ENCODE assay signal across 9 cellular contexts in the genomic region with DNA sequence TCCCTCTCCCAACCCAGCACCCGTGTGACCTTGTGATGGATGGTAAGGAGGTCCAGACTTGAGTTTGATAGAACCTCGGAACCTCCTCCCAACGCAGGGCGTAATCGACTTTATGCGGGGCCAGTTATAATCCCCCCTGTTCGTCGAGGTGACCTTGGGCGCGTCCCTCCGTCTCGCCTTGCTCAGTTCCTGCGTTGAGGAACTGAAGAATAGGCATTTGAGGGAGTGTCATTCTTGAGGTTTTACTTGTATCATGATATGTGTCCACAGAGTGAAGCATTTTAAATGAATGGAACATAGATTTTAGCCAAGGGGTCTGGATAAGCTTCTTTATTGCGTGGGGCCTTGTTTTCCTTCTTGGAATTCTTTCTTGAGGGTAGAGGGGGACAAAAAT. TPM values are rescaled to one million over a fixed set of nuclear protein-coding genes. Genes with fewer than 3 reads are reported as not detected.
DNase-seq lines count a peak whose midpoint lies in the region; ATAC-seq and TF ChIP-seq lines count a peak whose summit lies in the region.
"Had no signal": no experiment of that assay in that cellular context is flagged by ENCODE, and none has a peak within 500 bp of the region (broad histone marks: within the 10 kb centered on the region; RNA-seq: fewer than 3 reads in every experiment).

No MANE protein-coding gene starts in this region.

- no peak for TF ChIP-seq CTCF in CD4-positive, alpha-beta T cell (IDR thresholded peaks at IDR 0.05)
- no peak for TF ChIP-seq CTCF in IMR-90 (conservative IDR thresholded peaks at IDR 0.05; ENCODE audit: low read depth, low read length)
- TF ChIP-seq CTCF in cardiac fibroblast (IDR thresholded peaks at IDR 0.05; ENCODE audit: low read depth, low read length) = no peak

- peak overlapping the region; percentile 85 for H2BK5ac ChIP-seq in IMR-90 (ENCODE audit: low read depth, low read length, poor library complexity, severe bottlenecking)

- no peaks in the 10 kb centered on the region for H3K9me3 Mint-ChIP-seq in CD4-positive, alpha-beta T cell
- peaks cover 0 to 1% (median 0%) of the 10 kb centered on the region in 11 donors for H3K9me3 Mint-ChIP-seq in naive thymus-derived CD4-positive, alpha-beta T cell

- dilution Hi-C loops in IMR-90 (cut with HindIII; ENCODE audit: low sequenced_read_pairs, unreplicated experiment) = no loop called here

- no peak overlapping the region; the same call in 1 of the 2 replicates for H3K18ac ChIP-seq in IMR-90 (ENCODE audit: low read depth, low read length)

- TF ChIP-seq POLR2A in IMR-90 (IDR thresholded peaks at IDR 0.05; ENCODE audit: low read depth, low read length) = no peak

- intact Hi-C loops in CD4-positive, alpha-beta T cell (cut with DNase I, micrococcal nuclease) = loop anchor here (2.0 to 5.0 kb wide), 3 partner anchors 27 to 123 kb away; partner anchors contain the start of gene RNPEP (in 1 of the 2)
- intact Hi-C loops in IMR-90 (cut with micrococcal nuclease) = loop anchor here (1.0 kb wide), 1 partner anchor 59 kb away; no protein-coding TSS in a partner anchor
- intact Hi-C loops in naive thymus-derived CD4-positive, alpha-beta T cell (cut with micrococcal nuclease) = loop anchor here (1.0 to 10.0 kb wide), 10 partner anchors 27 to 1011 kb away; partner anchors contain the start of genes IPO9 (in 2 of the 2), PPP1R12B (in 2 of the 2), RNPEP (in 2 of the 2) and CSRP1 (in 1 of the 2)

- H3K56ac ChIP-seq in IMR-90 (ENCODE audit: extremely low read depth, insufficient read depth, low read length) = peak overlapping the region; percentile 86

- peak overlapping the region; percentile 96 for H3K27ac Mint-ChIP-seq in CD4-positive, alpha-beta T cell
- H3K27ac Mint-ChIP-seq in naive thymus-derived CD4-positive, alpha-beta T cell = peak overlapping the region; percentile 89 to 99 (median 97)

- no peak overlapping the region for H2BK15ac ChIP-seq in IMR-90 (ENCODE audit: low read depth, low read length)

- peak overlapping the region; percentile 95 for H2AFZ ChIP-seq in IMR-90 (replicated peaks; ENCODE audit: low read length, poor library complexity)

- peak overlapping the region; percentile 80 for H4K5ac ChIP-seq in IMR-90 (ENCODE audit: low read depth, low read length)

- in situ Hi-C loops in IMR-90 (cut with MboI; ENCODE audit: low sequenced_read_pairs) = loop anchor here (25.0 kb wide), 1 partner anchor 418 kb away; the partner anchor contains the start of gene NAV1

- POLR2A ChIA-PET in CD4-positive, alpha-beta T cell (lab: Charles Lee) = interaction anchor here (1.0 to 1.6 kb wide), 4 partner anchors 18 to 188 kb away, joined by 4 to 14 read pairs (median 4); partner anchors contain the start of gene RNPEP
- POLR2A ChIA-PET in IMR-90 (lab: Charles Lee; ENCODE audit: unreplicated experiment) = no interaction called here
- POLR2A ChIA-PET in naive thymus-derived CD4-positive, alpha-beta T cell (lab: Charles Lee) = interaction anchor here (0.8 to 1.8 kb wide), 5 partner anchors 8 to 60 kb away, joined by 3 to 8 read pairs (median 4); partner anchors contain the start of genes LMOD1 and RNPEP

- H3K14ac ChIP-seq in IMR-90 (replicated peaks; ENCODE audit: low read depth, low read length) = peak overlapping the region; percentile 96

- peaks cover 2% of the 10 kb centered on the region; the same call in 1 of the 2 replicates for H3K4me1 ChIP-seq in IMR-90 (ENCODE audit: control insufficient read depth, insufficient read depth, low read length)
- H3K4me1 ChIP-seq in naive thymus-derived CD4-positive, alpha-beta T cell (ENCODE audit: control insufficient read depth in 2 of 2, insufficient read depth in 2 of 2, low read length in 2 of 2) = peaks cover 11 to 14% of the 10 kb centered on the region in 2 donors

- TSS peak; percentile 64 for BruUV-seq in IMR-90 (replicated peaks; lab: Mats Ljungman, UMichigan)

- WGBS in IMR-90 (ENCODE audit: extremely low coverage in 2 of 2, insufficient read length in 1 of 2), 2 experiments = no CpG with 5 or more reads among the region's 14 CpGs

- H2BK120ac ChIP-seq in IMR-90 (ENCODE audit: low read depth, low read length) = peak overlapping the region; percentile 59

- peaks cover 3% of the 10 kb centered on the region for H3K9me1 ChIP-seq in IMR-90 (ENCODE audit: insufficient read depth, low read length)

- H3K23ac ChIP-seq in IMR-90 (ENCODE audit: low read depth, low read length) = peak overlapping the region; percentile 96

- H3K4me3 ChIP-seq in IMR-90 (ENCODE audit: insufficient read depth, low read depth, low read length) (peak overlapping the region; percentile 82), cardiac fibroblast (replicated peaks in 1 of 2; ENCODE audit: low read depth in 2 of 2, low read length in 2 of 2) (peak overlapping the region; percentile 94 to 96)
- peak overlapping the region; percentile 97 for H3K4me3 ChIP-seq in naive thymus-derived CD4-positive, alpha-beta T cell (ENCODE audit: low read length)

- peak overlapping the region; percentile 71 for H3K27ac ChIP-seq in CD4-positive, alpha-beta T cell (ENCODE audit: low read depth, low read length)
- H3K27ac ChIP-seq in IMR-90 (ENCODE audit: insufficient read depth, low read length) = peak overlapping the region; percentile 93
- peak overlapping the region; percentile 83 for H3K27ac ChIP-seq in naive thymus-derived CD4-positive, alpha-beta T cell (ENCODE audit: low read depth, low read length)

- H2AK5ac ChIP-seq in IMR-90 (ENCODE audit: low read depth, low read length) = peak overlapping the region; percentile 96

- H3K27me3 ChIP-seq in CD4-positive, alpha-beta T cell (ENCODE audit: control insufficient read depth, insufficient read depth, low read length) = no peaks in the 10 kb centered on the region
- H3K27me3 ChIP-seq in IMR-90 (ENCODE audit: control insufficient read depth, insufficient read depth, low read length) = no peaks in the 10 kb centered on the region
- no peaks in the 10 kb centered on the region for H3K27me3 ChIP-seq in naive thymus-derived CD4-positive, alpha-beta T cell (ENCODE audit: control insufficient read depth in 2 of 2, insufficient read depth in 2 of 2, low read length in 2 of 2)

- peak overlapping the region; percentile 86 for H3K4me2 ChIP-seq in IMR-90 (ENCODE audit: low read depth, low read length)

- peak overlapping the region; percentile 97 for H3K9ac ChIP-seq in IMR-90 (ENCODE audit: low read depth, low read length)

- H3K36me3 Mint-ChIP-seq in CD4-positive, alpha-beta T cell (ENCODE audit: low read depth) = peaks cover 53% of the 10 kb centered on the region
- H3K36me3 Mint-ChIP-seq in naive thymus-derived CD4-positive, alpha-beta T cell = peaks cover 0 to 12% (median 4%) of the 10 kb centered on the region in 5 donors

- DNase-seq in CD4-positive, alpha-beta T cell = no peak
- DNase-seq in IMR-90 = no peak
- no peak for DNase-seq in cardiac fibroblast (ENCODE audit: low read depth in 2 of 2)
- no peak for DNase-seq in naive thymus-derived CD4-positive, alpha-beta T cell
- no peak for DNase-seq in occipital lobe (lab: John Stamatoyannopoulos, UW)
- DNase-seq in stimulated activated CD4-positive, alpha-beta T cell treated with anti-CD3 and anti-CD28 coated beads, Interleukin-1b, Interleukin-23, amount 100 ng/mL, for 48 hours = no peak
- DNase-seq in DMS79 (lab: John Stamatoyannopoulos, UW) = no peak

- peak overlapping the region; percentile 97 for H3K4me3 Mint-ChIP-seq in CD4-positive, alpha-beta T cell
- H3K4me3 Mint-ChIP-seq in naive thymus-derived CD4-positive, alpha-beta T cell = peak overlapping the region; percentile 90 to 100 (median 98)

- no peak for ATAC-seq in CD4-positive, alpha-beta T cell (ENCODE audit: poor library complexity)
- ATAC-seq in IMR-90 (ENCODE audit: low read depth) (no peak), HG03432 (IDR thresholded peaks at IDR 0.05; ENCODE audit: unreplicated experiment) (no peak)
- ATAC-seq in naive thymus-derived CD4-positive, alpha-beta T cell = no peak

- peak overlapping the region; percentile 85 for H4K91ac ChIP-seq in IMR-90 (ENCODE audit: insufficient read depth, low read depth, low read length)

- peak overlapping the region; percentile 88 to 94 for H4K8ac ChIP-seq in IMR-90 (ENCODE audit: low read depth in 2 of 2, low read length in 2 of 2)

- peaks cover 13% of the 10 kb centered on the region; the same call in 1 of the 2 replicates for H3K36me3 ChIP-seq in IMR-90 (ENCODE audit: control insufficient read depth, insufficient read depth, low read length)
- peaks cover 0 to 34% (median 13%) of the 10 kb centered on the region in 3 experiments for H3K36me3 ChIP-seq in naive thymus-derived CD4-positive, alpha-beta T cell (ENCODE audit: control insufficient read depth in 2 of 3, insufficient read depth in 3 of 3, low read length in 3 of 3)

- peaks cover 8 to 34% of the 10 kb centered on the region in 2 experiments for H3K79me1 ChIP-seq in IMR-90 (ENCODE audit: low read depth in 1 of 2, low read length in 2 of 2)

- H3K27me3 Mint-ChIP-seq in CD4-positive, alpha-beta T cell = no peaks in the 10 kb centered on the region
- no peaks in the 10 kb centered on the region for H3K27me3 Mint-ChIP-seq in naive thymus-derived CD4-positive, alpha-beta T cell

- H2BK20ac ChIP-seq in IMR-90 (ENCODE audit: low read depth, low read length) = no peak overlapping the region

- peak overlapping the region; percentile 93 for H2AK9ac ChIP-seq in IMR-90 (replicated peaks; ENCODE audit: low read depth, low read length, poor library complexity)

- no peak for TF ChIP-seq RAD21 in IMR-90 (IDR thresholded peaks at IDR 0.05; ENCODE audit: low read length)

- peak overlapping the region; percentile 92 for H3K4ac ChIP-seq in IMR-90 (ENCODE audit: low read depth, low read length)

- H4K20me1 ChIP-seq in IMR-90 (ENCODE audit: insufficient read depth, low read length) = no peaks in the 10 kb centered on the region

- peaks cover 27% of the 10 kb centered on the region for H3K4me1 Mint-ChIP-seq in CD4-positive, alpha-beta T cell (ENCODE audit: low read depth)
- H3K4me1 Mint-ChIP-seq in naive thymus-derived CD4-positive, alpha-beta T cell = peaks cover 15 to 32% (median 27%) of the 10 kb centered on the region in 7 donors

- CTCF ChIA-PET in CD4-positive, alpha-beta T cell (lab: Charles Lee) = interaction anchor here (0.7 to 1.9 kb wide), 3 partner anchors 10 to 60 kb away, joined by 3 to 11 read pairs (median 5); partner anchors contain the start of gene LMOD1
- CTCF ChIA-PET in IMR-90 (lab: Yijun Ruan, JAX) = interaction anchor here (1.6 kb wide), 1 partner anchor 60 kb away, joined by 3 read pairs; no protein-coding TSS in a partner anchor
- CTCF ChIA-PET in naive thymus-derived CD4-positive, alpha-beta T cell (lab: Charles Lee) = interaction anchor here (1.5 kb wide), 1 partner anchor 59 kb away, joined by 5 read pairs; no protein-coding TSS in a partner anchor

- H3K9me3 ChIP-seq in CD4-positive, alpha-beta T cell (ENCODE audit: control insufficient read depth, low read length) = no peaks in the 10 kb centered on the region
- no peaks in the 10 kb centered on the region for H3K9me3 ChIP-seq in IMR-90 (ENCODE audit: control insufficient read depth, insufficient read depth, low read length)
- no peaks in the 10 kb centered on the region for H3K9me3 ChIP-seq in naive thymus-derived CD4-positive, alpha-beta T cell (ENCODE audit: control insufficient read depth in 2 of 3, low read length in 3 of 3)

RNA-seq across cellular contexts. Expression of gene TIMM17A, which starts 0.4 kb away (rescaled TPM):
- total RNA-seq in CD4-positive, alpha-beta T cell = 10 to 100 TPM; 46.2 to 49.6 TPM
- total RNA-seq in IMR-90 (2012; rRNA removed) = 87.3 and 114 TPM in 2 replicates
- polyA plus RNA-seq in IMR-90 (2012; rRNA removed) = 66.4 and 80.4 TPM in 2 replicates
- polyA plus RNA-seq in IMR-90 (2012; cell fraction: cytosol; rRNA removed) = 12.3 and 24.1 TPM in 2 replicates
- 11.6 and 52.0 TPM in 2 replicates for polyA plus RNA-seq in IMR-90 (2012; cell fraction: nucleus; rRNA removed; ENCODE audit: low replicate concordance)
- 10 to 100 TPM; 27.1 to 58.4 (median 43.1) TPM for total RNA-seq in naive thymus-derived CD4-positive, alpha-beta T cell
- polyA plus RNA-seq in naive thymus-derived CD4-positive, alpha-beta T cell = 10 to 100 TPM; 20.6 to 25.5 TPM
- total RNA-seq in occipital lobe = 54.0 TPM

RNA-seq across cellular contexts. Expression of gene LMOD1, which starts 9.4 kb away (rescaled TPM):
- not detected for total RNA-seq in CD4-positive, alpha-beta T cell
- total RNA-seq in IMR-90 (2012; rRNA removed) (44.4 and 53.2 TPM in 2 replicates), occipital lobe (0.47 TPM)
- polyA plus RNA-seq in IMR-90 (2012; rRNA removed) = 48.6 and 51.7 TPM in 2 replicates
- polyA plus RNA-seq in IMR-90 (2012; cell fraction: cytosol; rRNA removed) = 25.9 and 44.1 TPM in 2 replicates
- 52.3 and 60.1 TPM in 2 replicates for polyA plus RNA-seq in IMR-90 (2012; cell fraction: nucleus; rRNA removed; ENCODE audit: low replicate concordance)
- not detected for total RNA-seq in naive thymus-derived CD4-positive, alpha-beta T cell
- polyA plus RNA-seq in naive thymus-derived CD4-positive, alpha-beta T cell = not detected
- total RNA-seq: HT1080 had no signal

RNA-seq across cellular contexts. Expression of gene RNPEP, which starts 26.7 kb away (rescaled TPM):
- total RNA-seq in CD4-positive, alpha-beta T cell = 10 to 100 TPM; 19.9 to 20.8 TPM
- total RNA-seq in IMR-90 (2012; rRNA removed) (39.7 and 49.8 TPM in 2 replicates), occipital lobe (18.9 TPM)
- 57.3 and 75.4 TPM in 2 replicates for polyA plus RNA-seq in IMR-90 (2012; rRNA removed)
- 51.9 and 58.2 TPM in 2 replicates for polyA plus RNA-seq in IMR-90 (2012; cell fraction: cytosol; rRNA removed)
- 61.4 and 80.2 TPM in 2 replicates for polyA plus RNA-seq in IMR-90 (2012; cell fraction: nucleus; rRNA removed; ENCODE audit: low replicate concordance)
- total RNA-seq in naive thymus-derived CD4-positive, alpha-beta T cell = 10 to 100 TPM; 19.4 to 43.4 (median 26.8) TPM
- 10 to 100 TPM; 23.1 to 30.2 TPM for polyA plus RNA-seq in naive thymus-derived CD4-positive, alpha-beta T cell

RNA-seq across cellular contexts. Expression of gene ELF3, which starts 54.6 kb away (rescaled TPM):
- 1 to 10 TPM; 2.0 to 2.7 TPM for total RNA-seq in CD4-positive, alpha-beta T cell
- total RNA-seq in IMR-90 (2012; rRNA removed) (under 0.01 TPM in 1 of 2 replicates, not detected in the other), occipital lobe (0.31 TPM)
- 0.19 and 0.38 TPM in 2 replicates for polyA plus RNA-seq in IMR-90 (2012; rRNA removed)
- polyA plus RNA-seq in IMR-90 (2012; cell fraction: cytosol; rRNA removed) = 0.02 and 0.11 TPM in 2 replicates
- polyA plus RNA-seq in IMR-90 (2012; cell fraction: nucleus; rRNA removed; ENCODE audit: low replicate concordance) = 1.3 and 7.4 TPM in 2 replicates
- total RNA-seq in naive thymus-derived CD4-positive, alpha-beta T cell = 1 to 10 TPM in 3 of 5 experiments, under 1 TPM in 2; 0.19 to 2.8 (median 2.0) TPM
- under 1 TPM in 1 of 2 donors, not detected in 1; 0.29 TPM for polyA plus RNA-seq in naive thymus-derived CD4-positive, alpha-beta T cell
- total RNA-seq: HT1080 had no signal

Comparison
In these comparisons a context has a peak if more than half of its experiments do, and no peak if none do; other contexts are left out.
1. RNA of gene LMOD1, which starts 9.4 kb away (total RNA-seq): 44.4 to 53.2 TPM in IMR-90; 0.47 TPM in occipital lobe (single experiment), not detected in CD4-positive, alpha-beta T cell and not detected in naive thymus-derived CD4-positive, alpha-beta T cell; every median in the first group is over 10 times any median in the second.
2. Peak in every context shown above with its lines, with median percentiles within 50 percentile points of each other: H3K27ac ChIP-seq and H3K4me3 ChIP-seq.